2 cellular contexts compared by ENCODE assay signal in genomic region chr5:65933295-65933694, GRCh38.
TF ChIP-seq lines count a peak whose summit lies in the region.

No MANE protein-coding gene starts in this region.

TF ChIP-seq in SK-N-SH treated with all-trans-retinoic acid at 6 μM for 48 hours, 23 proteins besides CTCF, POLR2A, EP300 and RAD21 (continued from another document):
- TF ChIP-seq TSHZ2 (CRISPR knock-in tag; IDR thresholded peaks at IDR 0.05) (no peak), SNAI2 (CRISPR knock-in tag; IDR thresholded peaks at IDR 0.05) (no peak), TCF4 (CRISPR knock-in tag; IDR thresholded peaks at IDR 0.05; ENCODE audit: borderline replicate concordance) (no peak), POU6F1 (CRISPR knock-in tag; IDR thresholded peaks at IDR 0.05; ENCODE audit: borderline replicate concordance, low read depth) (no peak), PATZ1 (CRISPR knock-in tag; IDR thresholded peaks at IDR 0.05; ENCODE audit: borderline replicate concordance) (no peak)
TF ChIP-seq in SK-N-SH treated with all-trans-retinoic acid at 6 μM for 48 hours: peak in this region for 0.

TF ChIP-seq in SK-N-SH, 30 proteins besides CTCF, POLR2A, EP300 and RAD21 (continued from another document):
- TF ChIP-seq PBX3 (IDR thresholded peaks at IDR 0.05) (no peak), ZBTB33 (IDR thresholded peaks at IDR 0.05; ENCODE audit: borderline replicate concordance, low read depth) (no peak), ELF1 (IDR thresholded peaks at IDR 0.05) (no peak), RFX5 (IDR thresholded peaks at IDR 0.05; ENCODE audit: low read length) (no peak), JUND (IDR thresholded peaks at IDR 0.05) (no peak), MAX (IDR thresholded peaks at IDR 0.05; ENCODE audit: low read depth) (no peak), POLR2AphosphoS5 (IDR thresholded peaks at IDR 0.05; ENCODE audit: low read depth, low read length) (no peak), NRF1 (IDR thresholded peaks at IDR 0.05; ENCODE audit: low read depth, low read length) (no peak), FOXM1 (IDR thresholded peaks at IDR 0.05; ENCODE audit: low read depth) (no peak), MXI1 (IDR thresholded peaks at IDR 0.05; ENCODE audit: low read depth, low read length) (no peak), FOSL2 (IDR thresholded peaks at IDR 0.05; ENCODE audit: borderline replicate concordance, low read depth) (no peak), IRF3 (IDR thresholded peaks at IDR 0.05; ENCODE audit: low read depth, low read length) (no peak), USF2 (IDR thresholded peaks at IDR 0.05; ENCODE audit: borderline replicate concordance, low read depth, low read length) (no peak), GABPA (IDR thresholded peaks at IDR 0.05; ENCODE audit: low read depth) (no peak)
